8 cellular contexts compared by ENCODE assay signal in the genomic region with DNA sequence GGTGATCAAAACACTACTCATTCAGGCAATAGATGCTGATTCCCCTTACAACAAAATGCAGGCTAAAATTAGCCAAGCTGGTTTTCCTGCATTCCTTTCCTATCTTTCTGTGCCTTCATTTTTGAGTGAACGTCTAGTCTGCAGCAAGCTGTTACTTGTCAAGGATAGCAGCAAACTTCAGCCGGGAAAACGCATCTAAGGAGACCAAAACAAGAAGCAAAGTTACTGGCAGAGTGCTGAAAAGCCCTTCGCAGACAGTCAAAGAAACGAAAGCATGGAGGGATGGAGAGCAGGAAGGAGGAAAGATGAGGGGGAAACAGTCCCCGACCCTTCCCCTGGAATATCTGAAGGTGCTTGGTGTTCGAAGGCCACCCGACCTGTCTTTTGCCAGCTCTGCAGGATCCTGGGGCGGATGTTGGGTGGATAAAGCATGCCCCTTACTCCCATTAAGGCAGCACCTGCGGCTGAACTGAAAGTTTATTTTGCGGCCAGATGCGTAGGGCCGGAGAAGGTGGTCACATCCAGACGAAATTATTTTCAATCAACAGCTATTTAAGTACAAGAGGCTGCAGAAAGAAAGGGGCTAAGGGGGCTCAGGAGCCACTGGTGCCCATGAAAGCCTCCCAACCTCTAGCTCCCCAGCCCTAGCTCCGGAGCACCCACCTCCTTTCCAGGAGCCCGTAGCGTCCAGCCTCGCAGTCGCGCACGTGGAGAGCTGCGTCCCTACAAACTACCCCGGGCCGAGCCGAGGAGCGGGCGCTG. TPM values are rescaled to one million over a fixed set of nuclear protein-coding genes. Genes with fewer than 3 reads are reported as not detected.
A peak's percentile ranks its signal among the peaks of the same experiment; 100 is the strongest.
DNase-seq lines count a peak whose midpoint lies in the region; ATAC-seq and TF ChIP-seq lines count a peak whose summit lies in the region.

No MANE protein-coding gene starts in this region.

- H3K27me3 Mint-ChIP-seq in activated CD8-positive, alpha-beta T cell treated with anti-CD3 and anti-CD28 coated beads for 36 hours, result peaks cover 33% of the 10 kb centered on the region
- peaks cover 44% of the 10 kb centered on the region for H3K27me3 Mint-ChIP-seq in activated CD8-positive, alpha-beta T cell treated with anti-CD3 and anti-CD28 coated beads, Interleukin-2, amount 10 ng/mL, durations not matched to agents 7 days and 5 days (ENCODE audit: low read depth)

- H3K27ac ChIP-seq in aorta (ENCODE audit: low read depth in 1 of 2, low read length in 2 of 2), result no peak overlapping the region

- peak overlapping the region; percentile 43 for H3K4me3 Mint-ChIP-seq in activated CD8-positive, alpha-beta T cell treated with anti-CD3 and anti-CD28 coated beads for 36 hours
- H3K4me3 Mint-ChIP-seq in activated CD8-positive, alpha-beta T cell treated with anti-CD3 and anti-CD28 coated beads, Interleukin-2, amount 10 ng/mL, durations not matched to agents 7 days and 5 days, result no peak overlapping the region

- no peak for DNase-seq in activated CD8-positive, alpha-beta T cell treated with anti-CD3 and anti-CD28 coated beads for 36 hours
- DNase-seq in activated CD8-positive, alpha-beta T cell treated with anti-CD3 and anti-CD28 coated beads, Interleukin-2, amount 10 ng/mL, durations not matched to agents 7 days and 5 days, result no peak
- DNase-seq in NCI-H1048 (lab: John Stamatoyannopoulos, UW), result peak; percentile 22
- peak; percentile 54 for DNase-seq in choroid plexus epithelial cell (ENCODE audit: low read depth)
- peak; percentile 11 for DNase-seq in medulla oblongata (ENCODE audit: extremely low spot score)
- DNase-seq in aorta, result no peak
- DNase-seq in activated CD4-positive, alpha-beta T cell treated with anti-CD3 and anti-CD28 coated beads for 1 hour, result no peak

- H3K4me1 ChIP-seq in aorta (ENCODE audit: control insufficient read depth in 1 of 2, insufficient read depth in 2 of 2, low read length in 2 of 2), result no peaks in the 10 kb centered on the region

- H3K36me3 ChIP-seq in aorta (ENCODE audit: control insufficient read depth in 1 of 2, insufficient read depth in 2 of 2, low read length in 1 of 2), result no peaks in the 10 kb centered on the region

- no peaks in the 10 kb centered on the region for H3K36me3 Mint-ChIP-seq in activated CD8-positive, alpha-beta T cell treated with anti-CD3 and anti-CD28 coated beads for 36 hours (ENCODE audit: low read depth)
- H3K36me3 Mint-ChIP-seq in activated CD8-positive, alpha-beta T cell treated with anti-CD3 and anti-CD28 coated beads, Interleukin-2, amount 10 ng/mL, durations not matched to agents 7 days and 5 days (ENCODE audit: low read depth), result no peaks in the 10 kb centered on the region

- no peaks in the 10 kb centered on the region for H3K9me3 ChIP-seq in aorta (ENCODE audit: control insufficient read depth, low read length)

- H3K9me3 Mint-ChIP-seq in activated CD8-positive, alpha-beta T cell treated with anti-CD3 and anti-CD28 coated beads for 36 hours, result no peaks in the 10 kb centered on the region
- H3K9me3 Mint-ChIP-seq in activated CD8-positive, alpha-beta T cell treated with anti-CD3 and anti-CD28 coated beads, Interleukin-2, amount 10 ng/mL, durations not matched to agents 7 days and 5 days (ENCODE audit: insufficient read depth), result no peaks in the 10 kb centered on the region

- no peak for TF ChIP-seq CTCF in activated CD8-positive, alpha-beta T cell treated with anti-CD3 and anti-CD28 coated beads for 36 hours (IDR thresholded peaks at IDR 0.05)
- no peak for TF ChIP-seq CTCF in choroid plexus epithelial cell (conservative IDR thresholded peaks at IDR 0.05; ENCODE audit: low read depth, low read length)

- H3K4me3 ChIP-seq in choroid plexus epithelial cell (ENCODE audit: low read depth, low read length), result peak overlapping the region; percentile 62
- H3K4me3 ChIP-seq in aorta (ENCODE audit: low read length in 2 of 2), result peak overlapping the region; percentile 5 to 42

- H3K4me1 Mint-ChIP-seq in activated CD8-positive, alpha-beta T cell treated with anti-CD3 and anti-CD28 coated beads for 36 hours (ENCODE audit: low read depth), result peaks cover 5% of the 10 kb centered on the region
- peaks cover 14% of the 10 kb centered on the region for H3K4me1 Mint-ChIP-seq in activated CD8-positive, alpha-beta T cell treated with anti-CD3 and anti-CD28 coated beads, Interleukin-2, amount 10 ng/mL, durations not matched to agents 7 days and 5 days (ENCODE audit: low read depth)

- WGBS in aorta, 2 donors, result 1 to 2% methylated on average over 27 of the region's 27 CpGs

- CTCF ChIA-PET in activated CD8-positive, alpha-beta T cell treated with anti-CD3 and anti-CD28 coated beads for 36 hours (lab: Charles Lee), result no interaction called here
- CTCF ChIA-PET in activated CD8-positive, alpha-beta T cell treated with anti-CD3 and anti-CD28 coated beads, Interleukin-2, amount 10 ng/mL, durations not matched to agents 7 days and 5 days (lab: Charles Lee), result no interaction called here

- POLR2A ChIA-PET in activated CD8-positive, alpha-beta T cell treated with anti-CD3 and anti-CD28 coated beads for 36 hours (lab: Charles Lee), result no interaction called here
- POLR2A ChIA-PET in activated CD8-positive, alpha-beta T cell treated with anti-CD3 and anti-CD28 coated beads, Interleukin-2, amount 10 ng/mL, durations not matched to agents 7 days and 5 days (lab: Charles Lee), result interaction anchor here (0.6 kb wide), 1 partner anchor 122 kb away, joined by 3 read pairs; no protein-coding TSS in a partner anchor

- no peaks in the 10 kb centered on the region for H3K27me3 ChIP-seq in aorta (ENCODE audit: control insufficient read depth in 1 of 2, insufficient read depth in 2 of 2, low read length in 1 of 2)

- intact Hi-C loops in activated CD8-positive, alpha-beta T cell treated with anti-CD3 and anti-CD28 coated beads for 36 hours (cut with micrococcal nuclease), result no loop called here
- intact Hi-C loops in aorta (cut with DNase I), result no loop called here

- no peak overlapping the region for H3K27ac Mint-ChIP-seq in activated CD8-positive, alpha-beta T cell treated with anti-CD3 and anti-CD28 coated beads for 36 hours
- no peak overlapping the region for H3K27ac Mint-ChIP-seq in activated CD8-positive, alpha-beta T cell treated with anti-CD3 and anti-CD28 coated beads, Interleukin-2, amount 10 ng/mL, durations not matched to agents 7 days and 5 days

- no peak for ATAC-seq in activated CD8-positive, alpha-beta T cell treated with anti-CD3 and anti-CD28 coated beads for 36 hours
- no peak for ATAC-seq in activated CD8-positive, alpha-beta T cell treated with anti-CD3 and anti-CD28 coated beads, Interleukin-2, amount 10 ng/mL, durations not matched to agents 7 days and 5 days
- ATAC-seq in aorta (ENCODE audit: low FRiP score) (no peak), HG02938 (IDR thresholded peaks at IDR 0.05; ENCODE audit: unreplicated experiment) (no peak)

RNA-seq across cellular contexts. Expression of a gene that starts 0.5 kb away (rescaled TPM):
- total RNA-seq in activated CD8-positive, alpha-beta T cell treated with anti-CD3 and anti-CD28 coated beads for 36 hours, result under 1 TPM; 0.09 to 0.52 TPM
- not detected for total RNA-seq in activated CD8-positive, alpha-beta T cell treated with anti-CD3 and anti-CD28 coated beads, Interleukin-2, amount 10 ng/mL, durations not matched to agents 7 days and 5 days
- 1 to 10 TPM in 1 of 2 donors, under 1 TPM in 1; 0.39 to 1.5 TPM for total RNA-seq in aorta
- 1 to 10 TPM in 1 of 2 donors, under 1 TPM in 1; 0.03 to 1.1 TPM for polyA plus RNA-seq in aorta

Comparison
In these comparisons a context has a peak if more than half of its experiments do, and no peak if none do; other contexts are left out.
1. DNase-seq: peak in NCI-H1048 (single experiment), choroid plexus epithelial cell (single experiment) and medulla oblongata (single experiment); none in activated CD8-positive, alpha-beta T cell treated with anti-CD3 and anti-CD28 coated beads for 36 hours (single experiment), activated CD8-positive, alpha-beta T cell treated with anti-CD3 and anti-CD28 coated beads, Interleukin-2, amount 10 ng/mL, durations not matched to agents 7 days and 5 days (single experiment), aorta (0 of 2) and activated CD4-positive, alpha-beta T cell treated with anti-CD3 and anti-CD28 coated beads for 1 hour (single experiment).